8 cellular contexts compared by ENCODE assay signal in genomic region chr19:2457394-2458037, GRCh38. TPM values are rescaled to one million over a fixed set of nuclear protein-coding genes. Genes with fewer than 3 reads are reported as not detected.
A peak's percentile ranks its signal among the peaks of the same experiment; 100 is the strongest.
DNase-seq lines count a peak whose midpoint lies in the region; ATAC-seq and TF ChIP-seq lines count a peak whose summit lies in the region.

No MANE protein-coding gene starts in this region.

- DNase-seq in MG63 (no peak), NCI-H345 (lab: John Stamatoyannopoulos, UW) (no peak), hippocampal formation (lab: John Stamatoyannopoulos, UW) (no peak)
- no peak for DNase-seq in effector memory CD4-positive, alpha-beta T cell
- DNase-seq in activated CD4-positive, alpha-beta T cell treated with anti-CD3 and anti-CD28 coated beads, Interleukin-2, amount 50 U/mL, for 1 hour = no peak

- H2AFZ ChIP-seq in neuron (ENCODE audit: low read depth, low read length) = peak overlapping the region; percentile 95

- H3K9me3 ChIP-seq in MG63 = no peaks in the 10 kb centered on the region
- H3K9me3 ChIP-seq in effector memory CD4-positive, alpha-beta T cell (ENCODE audit: control insufficient read depth, low read length) = no peaks in the 10 kb centered on the region
- H3K9me3 ChIP-seq in neuron (ENCODE audit: low read length) = no peaks in the 10 kb centered on the region

- H3K36me3 ChIP-seq in MG63 = peaks cover 2% of the 10 kb centered on the region; the same call in 1 of the 2 replicates
- no peaks in the 10 kb centered on the region for H3K36me3 ChIP-seq in effector memory CD4-positive, alpha-beta T cell (ENCODE audit: control insufficient read depth, insufficient read depth, low read length)
- H3K36me3 ChIP-seq in neuron (ENCODE audit: insufficient read depth, low read length) = peaks cover 7% of the 10 kb centered on the region

- H3K4me3 ChIP-seq in MG63 (peak overlapping the region; percentile 52), neuron (ENCODE audit: low read length) (peak overlapping the region; percentile 75)
- H3K4me3 ChIP-seq in effector memory CD4-positive, alpha-beta T cell (ENCODE audit: insufficient read depth, low read depth, low read length, poor library complexity, severe bottlenecking) = peak overlapping the region; percentile 37

- peak overlapping the region; percentile 97 for H3K27ac ChIP-seq in C4-2B
- peak overlapping the region; percentile 53 for H3K27ac ChIP-seq in effector memory CD4-positive, alpha-beta T cell (ENCODE audit: insufficient read depth, low read length, poor library complexity, severe bottlenecking)

- H3K4me1 ChIP-seq in effector memory CD4-positive, alpha-beta T cell (ENCODE audit: control insufficient read depth, insufficient read depth, low read length, poor library complexity, severe bottlenecking) = peaks cover 22% of the 10 kb centered on the region
- H3K4me1 ChIP-seq in neuron (ENCODE audit: insufficient read depth, low read length) = peaks cover 8% of the 10 kb centered on the region

- no peak for TF ChIP-seq CTCF in C4-2B (conservative IDR thresholded peaks at IDR 0.05)

- no peak for ATAC-seq in GM18861 (IDR thresholded peaks at IDR 0.05; ENCODE audit: unreplicated experiment)

- H3K27me3 ChIP-seq in MG63 (no peaks in the 10 kb centered on the region), neuron (ENCODE audit: insufficient read depth, low read length) (no peaks in the 10 kb centered on the region)
- no peaks in the 10 kb centered on the region for H3K27me3 ChIP-seq in effector memory CD4-positive, alpha-beta T cell (replicated peaks; ENCODE audit: control insufficient read depth, insufficient read depth, low read length, poor library complexity, severe bottlenecking)

RNA-seq across cellular contexts. Expression of gene LMNB2, which starts 0.8 kb away (rescaled TPM):
- total RNA-seq in MG63 (2014; rRNA removed; shearing (Covaris generic); ENCODE audit: low replicate concordance) = 124 and 171 TPM in 2 replicates

RNA-seq across cellular contexts. Expression of gene GADD45B, which starts 18.4 kb away (rescaled TPM):
- total RNA-seq in MG63 (2014; rRNA removed; shearing (Covaris generic); ENCODE audit: low replicate concordance) = 36.4 and 48.7 TPM in 2 replicates

RNA-seq across cellular contexts. Expression of gene TIMM13, which starts 30.1 kb away (rescaled TPM):
- 17.2 and 34.5 TPM in 2 replicates for total RNA-seq in MG63 (2014; rRNA removed; shearing (Covaris generic); ENCODE audit: low replicate concordance)
